8 cellular contexts compared by ENCODE assay signal in the genomic region with DNA sequence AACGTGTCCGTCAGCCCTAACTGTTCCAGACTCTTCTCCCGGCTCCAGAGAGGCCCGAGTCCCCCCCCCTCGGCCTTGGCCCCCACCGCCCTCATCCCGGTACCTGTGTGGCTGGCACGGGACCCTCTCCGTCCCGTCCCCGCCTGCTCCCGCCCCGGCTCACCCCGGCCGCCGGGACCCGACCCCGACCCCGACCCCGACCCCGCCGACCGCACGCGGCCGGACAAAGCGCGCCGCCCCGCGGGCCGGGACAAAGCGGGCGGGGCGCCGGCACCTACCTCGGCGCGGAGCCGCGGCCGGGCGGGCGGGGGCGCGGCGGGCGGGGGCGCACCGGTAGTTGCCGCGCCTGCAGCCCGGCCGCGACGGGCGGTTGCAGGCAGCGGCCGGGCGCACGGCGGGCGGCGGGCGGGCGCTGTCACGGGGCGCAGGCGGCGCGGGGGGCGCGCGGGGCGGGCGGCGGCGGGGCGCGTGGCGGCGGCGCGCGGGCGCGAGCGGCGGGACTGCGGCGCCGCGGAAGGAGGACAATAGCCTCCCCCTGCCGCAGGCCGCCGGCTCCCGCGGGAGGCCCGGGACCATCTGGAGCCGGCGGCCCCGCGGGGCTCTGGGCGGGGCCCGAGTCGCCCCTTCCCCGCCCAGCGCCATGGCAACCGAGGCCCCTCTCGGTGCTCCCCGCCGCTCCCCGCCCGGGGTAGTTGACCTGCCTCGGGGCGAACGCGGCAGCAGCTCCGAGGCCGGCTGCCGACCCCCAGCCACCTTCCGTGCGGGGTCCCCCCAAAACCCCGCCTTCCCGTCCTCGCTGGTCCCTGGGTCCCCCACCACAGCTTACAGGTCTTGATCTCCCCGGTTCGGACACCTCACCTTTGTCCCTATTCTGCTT. TPM values are rescaled to one million over a fixed set of nuclear protein-coding genes. Genes with fewer than 3 reads are reported as not detected.
DNase-seq lines count a peak whose midpoint lies in the region; ATAC-seq and TF ChIP-seq lines count a peak whose summit lies in the region.

No MANE protein-coding gene starts in this region.

- no peaks in the 10 kb centered on the region for H3K9me3 ChIP-seq in SK-N-SH

- TF ChIP-seq CTCF in SK-N-SH (IDR thresholded peaks at IDR 0.05) (no peak), fibroblast of pulmonary artery (IDR thresholded peaks at IDR 0.05; ENCODE audit: low read length, missing control alignments) (no peak)

- peak; percentile 35 for ATAC-seq in activated CD8-positive, alpha-beta memory T cell treated with anti-CD3 and anti-CD28 coated beads, Interleukin-2, amount 10 ng/mL, durations not matched to agents 7 days and 5 days

- no peaks in the 10 kb centered on the region for H3K79me2 ChIP-seq in SK-N-SH (ENCODE audit: insufficient read depth)

- H3K9me3 Mint-ChIP-seq in activated CD8-positive, alpha-beta memory T cell treated with anti-CD3 and anti-CD28 coated beads, Interleukin-2, amount 10 ng/mL, durations not matched to agents 7 days and 5 days (ENCODE audit: low read depth) = no peaks in the 10 kb centered on the region

- no peak for TF ChIP-seq EP300 in SK-N-SH (IDR thresholded peaks at IDR 0.05; ENCODE audit: borderline replicate concordance in 1 of 2, low read depth in 1 of 2, low read length in 1 of 2)

- H3K4me3 ChIP-seq in SK-N-SH (ENCODE audit: low read depth in 2 of 2, low read length in 1 of 2) (peak overlapping the region; percentile 48 to 55), fibroblast of pulmonary artery (replicated peaks; ENCODE audit: low read depth, low read length) (peak overlapping the region; percentile 24), rectal smooth muscle tissue (ENCODE audit: low read length) (peak overlapping the region; percentile 62)

- H3K27me3 Mint-ChIP-seq in activated CD8-positive, alpha-beta memory T cell treated with anti-CD3 and anti-CD28 coated beads, Interleukin-2, amount 10 ng/mL, durations not matched to agents 7 days and 5 days = peaks cover 72% of the 10 kb centered on the region

- no peaks in the 10 kb centered on the region for H4K20me1 ChIP-seq in SK-N-SH (ENCODE audit: insufficient read depth)

- CTCF ChIA-PET in activated CD8-positive, alpha-beta memory T cell treated with anti-CD3 and anti-CD28 coated beads, Interleukin-2, amount 10 ng/mL, durations not matched to agents 7 days and 5 days (lab: Charles Lee) = no interaction called here
- CTCF ChIA-PET in SK-N-SH (lab: Yijun Ruan, JAX) = interaction anchor here (0.8 to 2.0 kb wide), 5 partner anchors 9 to 106 kb away, joined by 3 to 6 read pairs (median 4); no protein-coding TSS in a partner anchor

- H3K27ac Mint-ChIP-seq in activated CD8-positive, alpha-beta memory T cell treated with anti-CD3 and anti-CD28 coated beads, Interleukin-2, amount 10 ng/mL, durations not matched to agents 7 days and 5 days = no peak overlapping the region

- H3K27me3 ChIP-seq in SK-N-SH (ENCODE audit: insufficient read depth) (no peaks in the 10 kb centered on the region), rectal smooth muscle tissue (ENCODE audit: control insufficient read depth, insufficient read depth, low read length) (peaks cover 18% of the 10 kb centered on the region)

- peaks cover 0 to 25% of the 10 kb centered on the region in 2 experiments; a peak in 1 of 4 replicates for H3K4me1 ChIP-seq in SK-N-SH (ENCODE audit: control insufficient read depth in 1 of 2, insufficient read depth in 2 of 2, low read depth in 1 of 2, low read length in 1 of 2)
- peaks cover 7% of the 10 kb centered on the region for H3K4me1 ChIP-seq in rectal smooth muscle tissue (ENCODE audit: control insufficient read depth, insufficient read depth, low read length)

- H3K4me2 ChIP-seq in SK-N-SH = peak overlapping the region; percentile 63; the same call in 1 of the 2 replicates

- no peak for TF ChIP-seq RAD21 in SK-N-SH (IDR thresholded peaks at IDR 0.05; ENCODE audit: low read length)

- H3K9ac ChIP-seq in SK-N-SH (no peak overlapping the region), rectal smooth muscle tissue (ENCODE audit: low read length) (no peak overlapping the region)

- peak overlapping the region; percentile 72; the same call in 1 of the 2 replicates for H2AFZ ChIP-seq in SK-N-SH (ENCODE audit: low read depth)

- H3K4me3 Mint-ChIP-seq in activated CD8-positive, alpha-beta memory T cell treated with anti-CD3 and anti-CD28 coated beads, Interleukin-2, amount 10 ng/mL, durations not matched to agents 7 days and 5 days = peak overlapping the region; percentile 62

- H3K27ac ChIP-seq in SK-N-SH (ENCODE audit: low read depth in 2 of 2, low read length in 1 of 2) (peak overlapping the region in 1 of 2 experiments; percentile 58; a peak in 2 of 4 replicates), rectal smooth muscle tissue (ENCODE audit: low read depth, low read length) (no peak overlapping the region)

- peaks cover 3% of the 10 kb centered on the region for H3K36me3 Mint-ChIP-seq in activated CD8-positive, alpha-beta memory T cell treated with anti-CD3 and anti-CD28 coated beads, Interleukin-2, amount 10 ng/mL, durations not matched to agents 7 days and 5 days

- H3K9me2 ChIP-seq in SK-N-SH = no peaks in the 10 kb centered on the region

- H3F3A ChIP-seq in SK-N-SH (replicated peaks; ENCODE audit: insufficient read depth) = no peaks in the 10 kb centered on the region

- no peaks in the 10 kb centered on the region for H3K36me3 ChIP-seq in SK-N-SH (replicated peaks in 1 of 2; ENCODE audit: control insufficient read depth in 1 of 2, insufficient read depth in 2 of 2, low read length in 1 of 2)
- no peaks in the 10 kb centered on the region for H3K36me3 ChIP-seq in rectal smooth muscle tissue (ENCODE audit: control insufficient read depth, insufficient read depth, low read length)

- peaks cover 15% of the 10 kb centered on the region for H3K4me1 Mint-ChIP-seq in activated CD8-positive, alpha-beta memory T cell treated with anti-CD3 and anti-CD28 coated beads, Interleukin-2, amount 10 ng/mL, durations not matched to agents 7 days and 5 days

- DNase-seq in activated CD8-positive, alpha-beta memory T cell treated with anti-CD3 and anti-CD28 coated beads, Interleukin-2, amount 10 ng/mL, durations not matched to agents 7 days and 5 days = no peak
- DNase-seq in activated CD8-positive, alpha-beta memory T cell treated with anti-CD3 and anti-CD28 coated beads, Interleukin-2, amount 50 U/mL, for 48 hours = no peak
- DNase-seq in SK-N-SH = peak; percentile 92
- no peak for DNase-seq in fibroblast of pulmonary artery (ENCODE audit: low read depth)
- no peak for DNase-seq in islet precursor cell
- no peak for DNase-seq in KG1 (lab: John Stamatoyannopoulos, UW)
- DNase-seq in DMS114 treated with DMSO at 0.1 percent for 48 hours (lab: John Stamatoyannopoulos, UW; ENCODE audit: unreplicated experiment) = no peak

- 22% methylated on average over 7 of the region's 128 CpGs for WGBS in SK-N-SH (ENCODE audit: low lambda C conversion rate)

- POLR2A ChIA-PET in SK-N-SH (lab: Yijun Ruan, JAX) = interaction anchor here (1.0 to 1.4 kb wide), 5 partner anchors 14 to 90 kb away, joined by 3 to 4 read pairs (median 3); a partner anchor contains a TSS

TF ChIP-seq in SK-N-SH, 30 proteins besides CTCF, POLR2A, EP300 and RAD21:
- TF ChIP-seq GABPA (IDR thresholded peaks at IDR 0.05; ENCODE audit: low read depth) (no peak), RFX5 (IDR thresholded peaks at IDR 0.05; ENCODE audit: low read length) (no peak), GATA2 (CRISPR knock-in tag; IDR thresholded peaks at IDR 0.05) (no peak), FOSL2 (IDR thresholded peaks at IDR 0.05; ENCODE audit: borderline replicate concordance, low read depth) (no peak), EZH2phosphoT487 (IDR thresholded peaks at IDR 0.05; ENCODE audit: borderline replicate concordance, low read depth) (no peak), MXI1 (IDR thresholded peaks at IDR 0.05; ENCODE audit: low read depth, low read length) (no peak), CHD2 (IDR thresholded peaks at IDR 0.05; ENCODE audit: low read length, partially characterized antibody) (no peak), YY1 (IDR thresholded peaks at IDR 0.05; ENCODE audit: low read depth) (no peak), ELF1 (IDR thresholded peaks at IDR 0.05) (no peak), TCF12 (IDR thresholded peaks at IDR 0.05) (no peak)
- TF ChIP-seq, protein P1, sequence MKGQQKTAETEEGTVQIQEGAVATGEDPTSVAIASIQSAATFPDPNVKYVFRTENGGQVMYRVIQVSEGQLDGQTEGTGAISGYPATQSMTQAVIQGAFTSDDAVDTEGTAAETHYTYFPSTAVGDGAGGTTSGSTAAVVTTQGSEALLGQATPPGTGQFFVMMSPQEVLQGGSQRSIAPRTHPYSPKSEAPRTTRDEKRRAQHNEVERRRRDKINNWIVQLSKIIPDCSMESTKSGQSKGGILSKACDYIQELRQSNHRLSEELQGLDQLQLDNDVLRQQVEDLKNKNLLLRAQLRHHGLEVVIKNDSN (IDR thresholded peaks at IDR 0.05; ENCODE audit: borderline replicate concordance, low read depth) = no peak
- TF ChIP-seq, protein P2, sequence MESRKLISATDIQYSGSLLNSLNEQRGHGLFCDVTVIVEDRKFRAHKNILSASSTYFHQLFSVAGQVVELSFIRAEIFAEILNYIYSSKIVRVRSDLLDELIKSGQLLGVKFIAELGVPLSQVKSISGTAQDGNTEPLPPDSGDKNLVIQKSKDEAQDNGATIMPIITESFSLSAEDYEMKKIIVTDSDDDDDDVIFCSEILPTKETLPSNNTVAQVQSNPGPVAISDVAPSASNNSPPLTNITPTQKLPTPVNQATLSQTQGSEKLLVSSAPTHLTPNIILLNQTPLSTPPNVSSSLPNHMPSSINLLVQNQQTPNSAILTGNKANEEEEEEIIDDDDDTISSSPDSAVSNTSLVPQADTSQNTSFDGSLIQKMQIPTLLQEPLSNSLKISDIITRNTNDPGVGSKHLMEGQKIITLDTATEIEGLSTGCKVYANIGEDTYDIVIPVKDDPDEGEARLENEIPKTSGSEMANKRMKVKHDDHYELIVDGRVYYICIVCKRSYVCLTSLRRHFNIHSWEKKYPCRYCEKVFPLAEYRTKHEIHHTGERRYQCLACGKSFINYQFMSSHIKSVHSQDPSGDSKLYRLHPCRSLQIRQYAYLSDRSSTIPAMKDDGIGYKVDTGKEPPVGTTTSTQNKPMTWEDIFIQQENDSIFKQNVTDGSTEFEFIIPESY (IDR thresholded peaks at IDR 0.05; ENCODE audit: borderline replicate concordance, low read depth) = no peak

RNA-seq across cellular contexts. Expression of a gene that starts 0.9 kb away (rescaled TPM):
- under 1 TPM; 0.41 to 0.52 TPM for total RNA-seq in activated CD8-positive, alpha-beta memory T cell treated with anti-CD3 and anti-CD28 coated beads, Interleukin-2, amount 10 ng/mL, durations not matched to agents 7 days and 5 days
- polyA plus RNA-seq in SK-N-SH (2012; rRNA removed) = 16.2 and 19.7 TPM in 2 replicates
- 8.6 and 11.2 TPM in 2 replicates for polyA plus RNA-seq in SK-N-SH (2012; cell fraction: cytosol; rRNA removed)
- polyA plus RNA-seq in SK-N-SH (2012; cell fraction: nucleus; rRNA removed) = 76.3 and 105 TPM in 2 replicates

RNA-seq across cellular contexts. Expression of a gene that starts 50.4 kb away (rescaled TPM):
- 10 to 100 TPM; 14.7 to 20.9 TPM for total RNA-seq in activated CD8-positive, alpha-beta memory T cell treated with anti-CD3 and anti-CD28 coated beads, Interleukin-2, amount 10 ng/mL, durations not matched to agents 7 days and 5 days
- 31.1 and 43.3 TPM in 2 replicates for polyA plus RNA-seq in SK-N-SH (2012; rRNA removed)
- 26.1 and 30.8 TPM in 2 replicates for polyA plus RNA-seq in SK-N-SH (2012; cell fraction: cytosol; rRNA removed)
- 59.8 and 93.4 TPM in 2 replicates for polyA plus RNA-seq in SK-N-SH (2012; cell fraction: nucleus; rRNA removed)
